Comparison of ENCODE assay signal across 1 cellular context in the genomic region with DNA sequence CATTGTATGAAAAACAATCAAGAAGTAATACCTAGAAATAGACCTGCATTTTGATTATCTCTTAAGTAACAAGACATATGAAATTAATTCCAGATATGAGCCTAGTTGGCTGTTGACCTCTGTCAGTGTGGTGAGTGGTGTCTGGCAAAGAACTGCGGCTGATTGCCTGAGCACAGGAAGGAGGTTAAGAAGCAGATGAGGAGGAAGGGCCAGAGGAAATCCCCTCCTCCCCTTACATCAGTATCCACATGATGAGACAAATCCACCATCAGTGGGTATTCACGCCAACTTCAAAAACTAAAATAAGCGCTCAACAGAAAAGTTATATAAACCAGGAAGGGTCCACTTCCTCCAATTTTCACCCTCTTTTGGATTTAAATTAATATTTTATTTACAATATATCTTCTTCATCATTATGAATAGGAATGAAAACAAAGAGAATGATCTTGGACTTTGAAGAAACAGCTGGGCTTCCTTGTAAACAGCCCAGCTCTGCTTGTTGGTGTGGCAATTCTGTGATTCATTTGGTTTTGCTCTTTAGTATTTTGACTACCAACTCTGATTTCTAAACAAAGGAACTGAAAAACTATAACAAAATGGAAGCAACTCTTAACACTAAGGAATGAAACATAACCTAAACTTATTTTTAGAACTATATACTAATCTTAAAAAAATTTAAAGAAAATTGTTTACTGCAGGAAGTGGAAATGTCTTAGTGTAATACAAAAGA.
TF ChIP-seq lines count a peak whose summit lies in the region.

No MANE protein-coding gene starts in this region.

TF ChIP-seq in IMR-90, 13 proteins besides CTCF, POLR2A, EP300 and RAD21:
- TF ChIP-seq RFX5 (IDR thresholded peaks at IDR 0.05; ENCODE audit: low read depth, low read length) = no peak
- TF ChIP-seq MAFK (IDR thresholded peaks at IDR 0.05; ENCODE audit: low read depth, low read length) = no peak
- no peak for TF ChIP-seq SMC3 (IDR thresholded peaks at IDR 0.05; ENCODE audit: low read depth, low read length)
- TF ChIP-seq FOS (IDR thresholded peaks at IDR 0.05; ENCODE audit: low read depth, low read length) = 0 out of 2 replicates have a peak, but pooled peaks have one; percentile 44
- TF ChIP-seq ELK1 (IDR thresholded peaks at IDR 0.05; ENCODE audit: borderline replicate concordance, low read depth, low read length) = no peak
- TF ChIP-seq CEBPB (IDR thresholded peaks at IDR 0.05; ENCODE audit: low read depth, low read length) = peak; percentile 85
- no peak for TF ChIP-seq USF2 (IDR thresholded peaks at IDR 0.05; ENCODE audit: low read depth, low read length)
- no peak for TF ChIP-seq RCOR1 (IDR thresholded peaks at IDR 0.05; ENCODE audit: insufficient replicate concordance, low read length)
- TF ChIP-seq NFE2L2 (IDR thresholded peaks at IDR 0.05; ENCODE audit: low read depth, low read length) = no peak
- TF ChIP-seq MXI1 (IDR thresholded peaks at IDR 0.05; ENCODE audit: borderline replicate concordance, low read depth, low read length) = no peak
- no peak for TF ChIP-seq CHD1 (IDR thresholded peaks at IDR 0.05; ENCODE audit: low read depth, low read length)
- no peak for TF ChIP-seq MAZ (IDR thresholded peaks at IDR 0.05; ENCODE audit: borderline replicate concordance, low read depth, low read length)
